ENCODE assay signal across 1 cellular context in the genomic region with DNA sequence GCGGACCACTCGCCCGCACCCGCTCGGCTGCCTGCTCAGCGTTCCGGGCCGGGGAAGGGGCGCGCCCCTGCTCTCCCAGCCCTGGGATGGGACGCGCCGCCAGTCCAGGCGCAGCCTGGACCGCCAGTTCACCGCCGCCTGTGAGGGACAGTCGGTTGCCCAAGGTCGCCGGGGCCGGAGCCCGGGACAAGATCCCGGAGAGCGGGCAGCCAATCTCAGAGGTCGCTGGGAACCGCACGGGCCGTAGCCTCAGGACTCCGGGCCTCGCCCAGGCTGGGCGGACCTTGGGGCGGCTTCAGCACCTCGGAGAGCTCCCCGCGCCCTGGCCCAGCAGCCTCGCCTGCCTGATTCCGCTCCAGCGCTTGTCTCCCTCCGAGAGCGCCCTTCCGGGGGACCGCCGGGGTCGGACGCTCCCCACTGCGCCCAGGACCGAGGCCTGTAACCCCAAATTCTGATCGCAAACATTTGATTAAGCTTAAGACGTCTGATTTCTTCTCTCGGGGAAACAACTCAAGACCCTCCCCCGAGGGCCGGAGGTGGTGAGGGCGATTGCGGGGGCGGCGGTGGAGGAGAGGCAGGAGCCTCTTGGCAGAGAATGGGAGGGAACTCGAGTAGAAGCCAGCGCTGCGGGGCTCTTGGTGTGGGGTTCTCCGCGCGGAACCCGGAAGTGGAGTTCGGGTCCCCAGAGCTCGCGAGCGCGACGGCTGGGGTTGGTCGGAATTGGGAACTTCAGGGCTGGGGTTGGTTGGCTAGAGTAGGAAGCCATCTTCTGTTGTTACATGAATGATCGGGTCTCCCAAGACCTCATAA.
A peak's percentile ranks its signal among the peaks of the same experiment; 100 is the strongest.
TF ChIP-seq lines count a peak whose summit lies in the region.

No MANE protein-coding gene starts in this region.

TF ChIP-seq in HepG2, 621 proteins besides CTCF, POLR2A, EP300 and RAD21 (continued from another document and continues in another):
- TF ChIP-seq TOPORS (CRISPR knock-in tag; IDR thresholded peaks at IDR 0.05): peak; percentile 88
- peak; percentile 97 for TF ChIP-seq XBP1 (CRISPR knock-in tag; IDR thresholded peaks at IDR 0.05)
- TF ChIP-seq ATF7 (IDR thresholded peaks at IDR 0.05): no peak
- no peak for TF ChIP-seq ATF7 (CRISPR knock-in tag; IDR thresholded peaks at IDR 0.05)
- TF ChIP-seq, protein P1, sequence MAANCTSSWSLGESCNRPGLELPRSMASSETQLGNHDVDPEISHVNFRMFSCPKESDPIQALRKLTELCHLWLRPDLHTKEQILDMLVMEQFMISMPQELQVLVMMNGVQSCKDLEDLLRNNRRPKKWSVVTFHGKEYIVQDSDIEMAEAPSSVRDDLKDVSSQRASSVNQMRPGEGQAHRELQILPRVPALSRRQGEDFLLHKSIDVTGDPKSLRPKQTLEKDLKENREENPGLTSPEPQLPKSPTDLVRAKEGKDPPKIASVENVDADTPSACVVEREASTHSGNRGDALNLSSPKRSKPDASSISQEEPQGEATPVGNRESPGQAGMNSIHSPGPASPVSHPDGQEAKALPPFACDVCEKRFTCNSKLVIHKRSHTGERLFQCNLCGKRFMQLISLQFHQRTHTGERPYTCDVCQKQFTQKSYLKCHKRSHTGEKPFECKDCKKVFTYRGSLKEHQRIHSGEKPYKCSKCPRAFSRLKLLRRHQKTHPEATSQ (CRISPR knock-in tag; IDR thresholded peaks at IDR 0.05; ENCODE audit: borderline replicate concordance): no peak
- TF ChIP-seq HNRNPL (IDR thresholded peaks at IDR 0.05; ENCODE audit: low read depth, low read length): 0 out of 2 replicates have a peak, but pooled peaks have one; percentile 61
- peak; percentile 73; the same call in 1 of the 2 replicates for TF ChIP-seq RBAK (CRISPR knock-in tag; IDR thresholded peaks at IDR 0.05)
- TF ChIP-seq, protein P2, sequence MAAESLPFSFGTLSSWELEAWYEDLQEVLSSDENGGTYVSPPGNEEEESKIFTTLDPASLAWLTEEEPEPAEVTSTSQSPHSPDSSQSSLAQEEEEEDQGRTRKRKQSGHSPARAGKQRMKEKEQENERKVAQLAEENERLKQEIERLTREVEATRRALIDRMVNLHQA (CRISPR knock-in tag; IDR thresholded peaks at IDR 0.05): no peak
- no peak for TF ChIP-seq RNF2 (conservative IDR thresholded peaks at IDR 0.05; ENCODE audit: low read depth)
- TF ChIP-seq SP2 (CRISPR knock-in tag; IDR thresholded peaks at IDR 0.05): 0 out of 2 replicates have a peak, but pooled peaks have one; percentile 47
- TF ChIP-seq REPIN1 (CRISPR knock-in tag; IDR thresholded peaks at IDR 0.05; ENCODE audit: borderline replicate concordance, low read depth): peak; percentile 90; the same call in 1 of the 2 replicates
- TF ChIP-seq SNRNP70 (IDR thresholded peaks at IDR 0.05; ENCODE audit: low read depth, low read length): no peak
- peak; percentile 50; the same call in 1 of the 2 replicates for TF ChIP-seq DMAP1 (CRISPR knock-in tag; IDR thresholded peaks at IDR 0.05)
- TF ChIP-seq, protein P3, sequence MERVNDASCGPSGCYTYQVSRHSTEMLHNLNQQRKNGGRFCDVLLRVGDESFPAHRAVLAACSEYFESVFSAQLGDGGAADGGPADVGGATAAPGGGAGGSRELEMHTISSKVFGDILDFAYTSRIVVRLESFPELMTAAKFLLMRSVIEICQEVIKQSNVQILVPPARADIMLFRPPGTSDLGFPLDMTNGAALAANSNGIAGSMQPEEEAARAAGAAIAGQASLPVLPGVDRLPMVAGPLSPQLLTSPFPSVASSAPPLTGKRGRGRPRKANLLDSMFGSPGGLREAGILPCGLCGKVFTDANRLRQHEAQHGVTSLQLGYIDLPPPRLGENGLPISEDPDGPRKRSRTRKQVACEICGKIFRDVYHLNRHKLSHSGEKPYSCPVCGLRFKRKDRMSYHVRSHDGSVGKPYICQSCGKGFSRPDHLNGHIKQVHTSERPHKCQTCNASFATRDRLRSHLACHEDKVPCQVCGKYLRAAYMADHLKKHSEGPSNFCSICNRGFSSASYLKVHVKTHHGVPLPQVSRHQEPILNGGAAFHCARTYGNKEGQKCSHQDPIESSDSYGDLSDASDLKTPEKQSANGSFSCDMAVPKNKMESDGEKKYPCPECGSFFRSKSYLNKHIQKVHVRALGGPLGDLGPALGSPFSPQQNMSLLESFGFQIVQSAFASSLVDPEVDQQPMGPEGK (CRISPR knock-in tag; IDR thresholded peaks at IDR 0.05): peak; percentile 80
- TF ChIP-seq, protein P4, sequence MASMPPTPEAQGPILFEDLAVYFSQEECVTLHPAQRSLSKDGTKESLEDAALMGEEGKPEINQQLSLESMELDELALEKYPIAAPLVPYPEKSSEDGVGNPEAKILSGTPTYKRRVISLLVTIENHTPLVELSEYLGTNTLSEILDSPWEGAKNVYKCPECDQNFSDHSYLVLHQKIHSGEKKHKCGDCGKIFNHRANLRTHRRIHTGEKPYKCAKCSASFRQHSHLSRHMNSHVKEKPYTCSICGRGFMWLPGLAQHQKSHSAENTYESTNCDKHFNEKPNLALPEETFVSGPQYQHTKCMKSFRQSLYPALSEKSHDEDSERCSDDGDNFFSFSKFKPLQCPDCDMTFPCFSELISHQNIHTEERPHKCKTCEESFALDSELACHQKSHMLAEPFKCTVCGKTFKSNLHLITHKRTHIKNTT (CRISPR knock-in tag; IDR thresholded peaks at IDR 0.05): no peak
- TF ChIP-seq ZNF572 (CRISPR knock-in tag; IDR thresholded peaks at IDR 0.05): 0 out of 2 replicates have a peak, but pooled peaks have one; percentile 50
- TF ChIP-seq, protein P5, sequence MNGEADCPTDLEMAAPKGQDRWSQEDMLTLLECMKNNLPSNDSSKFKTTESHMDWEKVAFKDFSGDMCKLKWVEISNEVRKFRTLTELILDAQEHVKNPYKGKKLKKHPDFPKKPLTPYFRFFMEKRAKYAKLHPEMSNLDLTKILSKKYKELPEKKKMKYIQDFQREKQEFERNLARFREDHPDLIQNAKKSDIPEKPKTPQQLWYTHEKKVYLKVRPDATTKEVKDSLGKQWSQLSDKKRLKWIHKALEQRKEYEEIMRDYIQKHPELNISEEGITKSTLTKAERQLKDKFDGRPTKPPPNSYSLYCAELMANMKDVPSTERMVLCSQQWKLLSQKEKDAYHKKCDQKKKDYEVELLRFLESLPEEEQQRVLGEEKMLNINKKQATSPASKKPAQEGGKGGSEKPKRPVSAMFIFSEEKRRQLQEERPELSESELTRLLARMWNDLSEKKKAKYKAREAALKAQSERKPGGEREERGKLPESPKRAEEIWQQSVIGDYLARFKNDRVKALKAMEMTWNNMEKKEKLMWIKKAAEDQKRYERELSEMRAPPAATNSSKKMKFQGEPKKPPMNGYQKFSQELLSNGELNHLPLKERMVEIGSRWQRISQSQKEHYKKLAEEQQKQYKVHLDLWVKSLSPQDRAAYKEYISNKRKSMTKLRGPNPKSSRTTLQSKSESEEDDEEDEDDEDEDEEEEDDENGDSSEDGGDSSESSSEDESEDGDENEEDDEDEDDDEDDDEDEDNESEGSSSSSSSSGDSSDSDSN (CRISPR knock-in tag; IDR thresholded peaks at IDR 0.05): peak; percentile 98
- no peak for TF ChIP-seq CHD4 (IDR thresholded peaks at IDR 0.05; ENCODE audit: borderline replicate concordance, low read length)
- TF ChIP-seq ZFYVE20 (CRISPR knock-in tag; IDR thresholded peaks at IDR 0.05; ENCODE audit: borderline replicate concordance, low read depth): peak; percentile 96
- peak; percentile 36; the same call in 1 of the 2 replicates for TF ChIP-seq AKAP8 (CRISPR knock-in tag; IDR thresholded peaks at IDR 0.05)
- TF ChIP-seq, protein P6, sequence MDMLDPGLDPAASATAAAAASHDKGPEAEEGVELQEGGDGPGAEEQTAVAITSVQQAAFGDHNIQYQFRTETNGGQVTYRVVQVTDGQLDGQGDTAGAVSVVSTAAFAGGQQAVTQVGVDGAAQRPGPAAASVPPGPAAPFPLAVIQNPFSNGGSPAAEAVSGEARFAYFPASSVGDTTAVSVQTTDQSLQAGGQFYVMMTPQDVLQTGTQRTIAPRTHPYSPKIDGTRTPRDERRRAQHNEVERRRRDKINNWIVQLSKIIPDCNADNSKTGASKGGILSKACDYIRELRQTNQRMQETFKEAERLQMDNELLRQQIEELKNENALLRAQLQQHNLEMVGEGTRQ (IDR thresholded peaks at IDR 0.05; ENCODE audit: low read depth, low read length): no peak
- TF ChIP-seq, protein P6 (CRISPR knock-in tag; IDR thresholded peaks at IDR 0.05; ENCODE audit: borderline replicate concordance): no peak; the same call in 1 of the 2 replicates
- peak; percentile 88; the same call in 1 of the 2 replicates for TF ChIP-seq ZNF543 (CRISPR knock-in tag; IDR thresholded peaks at IDR 0.05)
- TF ChIP-seq RCOR2 (CRISPR knock-in tag; IDR thresholded peaks at IDR 0.05): peak; percentile 66; the same call in 1 of the 2 replicates
- TF ChIP-seq RXRB (CRISPR knock-in tag; IDR thresholded peaks at IDR 0.05; ENCODE audit: borderline replicate concordance): peak; percentile 81
- TF ChIP-seq ELF4 (CRISPR knock-in tag; IDR thresholded peaks at IDR 0.05; ENCODE audit: borderline replicate concordance): no peak
- no peak for TF ChIP-seq ZNF570 (CRISPR knock-in tag; IDR thresholded peaks at IDR 0.05; ENCODE audit: borderline replicate concordance)
- peak; percentile 93 for TF ChIP-seq GZF1 (CRISPR knock-in tag; IDR thresholded peaks at IDR 0.05)
- peak; percentile 86; the same call in 1 of the 2 replicates for TF ChIP-seq GPN1 (CRISPR knock-in tag; IDR thresholded peaks at IDR 0.05; ENCODE audit: borderline replicate concordance)
- TF ChIP-seq, protein P7, sequence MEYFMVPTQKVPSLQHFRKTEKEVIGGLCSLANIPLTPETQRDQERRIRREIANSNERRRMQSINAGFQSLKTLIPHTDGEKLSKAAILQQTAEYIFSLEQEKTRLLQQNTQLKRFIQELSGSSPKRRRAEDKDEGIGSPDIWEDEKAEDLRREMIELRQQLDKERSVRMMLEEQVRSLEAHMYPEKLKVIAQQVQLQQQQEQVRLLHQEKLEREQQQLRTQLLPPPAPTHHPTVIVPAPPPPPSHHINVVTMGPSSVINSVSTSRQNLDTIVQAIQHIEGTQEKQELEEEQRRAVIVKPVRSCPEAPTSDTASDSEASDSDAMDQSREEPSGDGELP (IDR thresholded peaks at IDR 0.05; ENCODE audit: borderline replicate concordance, low read depth): peak; percentile 19; the same call in 1 of the 2 replicates
- no peak for TF ChIP-seq HMGA1 (CRISPR knock-in tag; conservative IDR thresholded peaks at IDR 0.05)
- TF ChIP-seq KDM5B (CRISPR knock-in tag; IDR thresholded peaks at IDR 0.05; ENCODE audit: borderline replicate concordance): peak; percentile 98
- no peak for TF ChIP-seq ZNF496 (CRISPR knock-in tag; IDR thresholded peaks at IDR 0.05; ENCODE audit: insufficient replicate concordance)
- TF ChIP-seq RFXANK (CRISPR knock-in tag; IDR thresholded peaks at IDR 0.05): peak; percentile 88; the same call in 1 of the 2 replicates
- TF ChIP-seq, protein P8, sequence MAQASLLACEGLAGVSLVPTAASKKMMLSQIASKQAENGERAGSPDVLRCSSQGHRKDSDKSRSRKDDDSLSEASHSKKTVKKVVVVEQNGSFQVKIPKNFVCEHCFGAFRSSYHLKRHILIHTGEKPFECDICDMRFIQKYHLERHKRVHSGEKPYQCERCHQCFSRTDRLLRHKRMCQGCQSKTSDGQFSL (CRISPR knock-in tag; IDR thresholded peaks at IDR 0.05): peak; percentile 66; the same call in 1 of the 2 replicates
- TF ChIP-seq ZNF296 (CRISPR knock-in tag; conservative IDR thresholded peaks at IDR 0.05): peak; percentile 79
- TF ChIP-seq HDAC1 (CRISPR knock-in tag; IDR thresholded peaks at IDR 0.05): peak; percentile 97
- peak; percentile 90 for TF ChIP-seq ZNF343 (CRISPR knock-in tag; IDR thresholded peaks at IDR 0.05)
- TF ChIP-seq, protein P9, sequence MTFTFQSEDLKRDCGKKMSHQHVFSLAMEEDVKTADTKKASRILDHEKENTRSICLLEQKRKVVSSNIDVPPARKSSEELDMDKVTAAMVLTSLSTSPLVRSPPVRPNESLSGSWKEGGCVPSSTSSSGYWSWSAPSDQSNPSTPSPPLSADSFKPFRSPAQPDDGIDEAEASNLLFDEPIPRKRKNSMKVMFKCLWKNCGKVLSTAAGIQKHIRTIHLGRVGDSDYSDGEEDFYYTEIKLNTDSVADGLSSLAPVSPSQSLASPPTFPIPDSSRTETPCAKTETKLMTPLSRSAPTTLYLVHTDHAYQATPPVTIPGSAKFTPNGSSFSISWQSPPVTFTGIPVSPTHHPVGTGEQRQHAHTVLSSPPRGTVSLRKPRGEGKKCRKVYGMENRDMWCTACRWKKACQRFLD (CRISPR knock-in tag; IDR thresholded peaks at IDR 0.05; ENCODE audit: borderline replicate concordance): peak; percentile 96
- TF ChIP-seq CBX1 (IDR thresholded peaks at IDR 0.05; ENCODE audit: low read depth): no peak
- TF ChIP-seq MXD4 (CRISPR knock-in tag; IDR thresholded peaks at IDR 0.05): peak; percentile 96
- peak; percentile 54; the same call in 1 of the 2 replicates for TF ChIP-seq PHF20 (CRISPR knock-in tag; IDR thresholded peaks at IDR 0.05)
- TF ChIP-seq, protein P10, sequence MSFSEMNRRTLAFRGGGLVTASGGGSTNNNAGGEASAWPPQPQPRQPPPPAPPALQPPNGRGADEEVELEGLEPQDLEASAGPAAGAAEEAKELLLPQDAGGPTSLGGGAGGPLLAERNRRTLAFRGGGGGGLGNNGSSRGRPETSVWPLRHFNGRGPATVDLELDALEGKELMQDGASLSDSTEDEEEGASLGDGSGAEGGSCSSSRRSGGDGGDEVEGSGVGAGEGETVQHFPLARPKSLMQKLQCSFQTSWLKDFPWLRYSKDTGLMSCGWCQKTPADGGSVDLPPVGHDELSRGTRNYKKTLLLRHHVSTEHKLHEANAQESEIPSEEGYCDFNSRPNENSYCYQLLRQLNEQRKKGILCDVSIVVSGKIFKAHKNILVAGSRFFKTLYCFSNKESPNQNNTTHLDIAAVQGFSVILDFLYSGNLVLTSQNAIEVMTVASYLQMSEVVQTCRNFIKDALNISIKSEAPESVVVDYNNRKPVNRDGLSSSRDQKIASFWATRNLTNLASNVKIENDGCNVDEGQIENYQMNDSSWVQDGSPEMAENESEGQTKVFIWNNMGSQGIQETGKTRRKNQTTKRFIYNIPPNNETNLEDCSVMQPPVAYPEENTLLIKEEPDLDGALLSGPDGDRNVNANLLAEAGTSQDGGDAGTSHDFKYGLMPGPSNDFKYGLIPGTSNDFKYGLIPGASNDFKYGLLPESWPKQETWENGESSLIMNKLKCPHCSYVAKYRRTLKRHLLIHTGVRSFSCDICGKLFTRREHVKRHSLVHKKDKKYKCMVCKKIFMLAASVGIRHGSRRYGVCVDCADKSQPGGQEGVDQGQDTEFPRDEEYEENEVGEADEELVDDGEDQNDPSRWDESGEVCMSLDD (CRISPR knock-in tag; IDR thresholded peaks at IDR 0.05; ENCODE audit: borderline replicate concordance): peak; percentile 97
- TF ChIP-seq TEAD2 (CRISPR knock-in tag; IDR thresholded peaks at IDR 0.05): peak; percentile 96
- peak; percentile 67; the same call in 1 of the 2 replicates for TF ChIP-seq ZNF292 (CRISPR knock-in tag; IDR thresholded peaks at IDR 0.05; ENCODE audit: borderline replicate concordance, low read depth)
- no peak; the same call in 1 of the 2 replicates for TF ChIP-seq ZNF703 (CRISPR knock-in tag; IDR thresholded peaks at IDR 0.05; ENCODE audit: borderline replicate concordance)
- TF ChIP-seq ZNF724P (CRISPR knock-in tag; IDR thresholded peaks at IDR 0.05; ENCODE audit: borderline replicate concordance): peak; percentile 95; the same call in 1 of the 2 replicates
- TF ChIP-seq RARA (CRISPR knock-in tag; IDR thresholded peaks at IDR 0.05): peak; percentile 85
- TF ChIP-seq PTBP1 (IDR thresholded peaks at IDR 0.05; ENCODE audit: low read depth, low read length, poor library complexity, severe bottlenecking): no peak
- no peak for TF ChIP-seq ZNF282 (IDR thresholded peaks at IDR 0.05; ENCODE audit: partially characterized antibody)
